18 cellular contexts compared by ENCODE assay signal in genomic region chr7:104550362-104550761, GRCh38.
"Had no signal": no experiment of that assay in that cellular context is flagged by ENCODE, and none has a peak within 500 bp of the region (broad histone marks: within the 10 kb centered on the region; RNA-seq: fewer than 3 reads in every experiment).

No MANE protein-coding gene starts in this region.

- H3K27ac ChIP-seq: ascending aorta, epithelial cell of prostate, hepatocyte, thyroid gland, vagina had no signal

- H2AFZ ChIP-seq: hepatocyte had no signal

- H3K4me1 Mint-ChIP-seq: memory B cell; stimulated activated naive B cell treated with anti-CD40 and anti-IgM and Interleukin-4, amounts not matched to agents 10 μg/mL and 1 μg/mL and 100 μg/mL, for 72 hours had no signal

- H3K36me3 ChIP-seq: ascending aorta, thyroid gland, vagina had no signal

- H3K4me1 ChIP-seq: ascending aorta, thyroid gland had no signal

- H3K9me3 ChIP-seq: ascending aorta, thyroid gland, vagina had no signal

- H3K4me2 ChIP-seq: hepatocyte had no signal

- H3K27me3 ChIP-seq: ascending aorta, hepatocyte, thyroid gland, vagina had no signal

- ATAC-seq: effector memory CD8-positive, alpha-beta T cell; natural killer cell treated with Interleukin-12 subunit alpha and Interleukin-12 subunit beta and Interleukin-15 and Interleukin-18, amount 100 ng/mL, for 72 hours; stimulated activated naive B cell treated with anti-CD40 and anti-IgM and Interleukin-4, amounts not matched to agents 10 μg/mL and 1 μg/mL and 100 μg/mL, for 72 hours had no signal

- H3K79me2 ChIP-seq: hepatocyte had no signal

- H3K4me3 Mint-ChIP-seq: effector memory CD8-positive, alpha-beta T cell; memory B cell; natural killer cell treated with Interleukin-12 subunit alpha and Interleukin-12 subunit beta and Interleukin-15 and Interleukin-18, amount 100 ng/mL, for 72 hours; stimulated activated naive B cell treated with anti-CD40 and anti-IgM and Interleukin-4, amounts not matched to agents 10 μg/mL and 1 μg/mL and 100 μg/mL, for 72 hours had no signal

- DNase-seq: activated CD4-positive, alpha-beta T cell treated with anti-CD3 and anti-CD28 coated beads, Interleukin-2, amount 50 U/mL, for 4 hours; activated CD4-positive, CD25-positive, alpha-beta regulatory T cell treated with anti-CD3 and anti-CD28 coated beads, Interleukin-2, amount 50 U/mL, for 72 hours; activated naive CD4-positive, alpha-beta T cell; activated T-cell treated with anti-CD3 and anti-CD28 coated beads for 4 hours; dermis blood vessel endothelial cell; effector memory CD8-positive, alpha-beta T cell; islet precursor cell; stimulated activated CD4-positive, alpha-beta T cell treated with anti-CD3 and anti-CD28 coated beads, Interleukin-15, amount 100 ng/mL, for 24 hours; stimulated activated CD4-positive, alpha-beta T cell treated with anti-CD3 and anti-CD28 coated beads, Interleukin-4, amount 100 ng/mL, for 1 hour; stimulated activated naive B cell treated with anti-CD40 and anti-IgM and Interleukin-4, amounts not matched to agents 10 μg/mL and 1 μg/mL and 100 μg/mL, for 72 hours; T-helper 9 cell; thyroid gland had no signal

- H3K4me3 ChIP-seq: ascending aorta, hepatocyte, thyroid gland, vagina had no signal

- H3K36me3 Mint-ChIP-seq: memory B cell; natural killer cell treated with Interleukin-12 subunit alpha and Interleukin-12 subunit beta and Interleukin-15 and Interleukin-18, amount 100 ng/mL, for 72 hours; stimulated activated naive B cell treated with anti-CD40 and anti-IgM and Interleukin-4, amounts not matched to agents 10 μg/mL and 1 μg/mL and 100 μg/mL, for 72 hours had no signal

- H3K27me3 Mint-ChIP-seq: effector memory CD8-positive, alpha-beta T cell; natural killer cell treated with Interleukin-12 subunit alpha and Interleukin-12 subunit beta and Interleukin-15 and Interleukin-18, amount 100 ng/mL, for 72 hours had no signal

- H3K27ac Mint-ChIP-seq: effector memory CD8-positive, alpha-beta T cell; memory B cell; natural killer cell treated with Interleukin-12 subunit alpha and Interleukin-12 subunit beta and Interleukin-15 and Interleukin-18, amount 100 ng/mL, for 72 hours; stimulated activated naive B cell treated with anti-CD40 and anti-IgM and Interleukin-4, amounts not matched to agents 10 μg/mL and 1 μg/mL and 100 μg/mL, for 72 hours had no signal
